Comparison of ENCODE assay signal across 21 cellular contexts in the genomic region with DNA sequence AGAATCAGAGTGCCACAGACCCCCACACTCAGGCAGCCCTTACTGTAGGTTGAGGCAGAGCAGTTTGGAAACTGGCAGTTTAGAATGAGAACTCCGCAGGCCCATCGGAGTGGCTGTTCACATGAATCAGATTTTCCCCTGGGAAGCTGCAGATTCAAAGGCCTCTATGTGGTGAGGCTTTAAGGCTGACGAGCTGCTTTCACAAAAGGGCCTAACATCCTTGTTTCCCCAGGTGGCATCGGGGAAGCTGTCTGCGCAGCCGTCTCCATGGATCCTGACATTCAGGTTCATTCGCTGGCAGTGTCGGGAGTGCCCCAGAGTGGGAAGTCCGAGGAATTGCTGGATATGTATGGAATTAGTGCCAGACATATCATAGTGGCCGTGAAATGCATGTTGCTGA. TPM values are rescaled to one million over a fixed set of nuclear protein-coding genes. Genes with fewer than 3 reads are reported as not detected.
"Had no signal": no experiment of that assay in that cellular context is flagged by ENCODE, and none has a peak within 500 bp of the region (broad histone marks: within the 10 kb centered on the region; RNA-seq: fewer than 3 reads in every experiment).

No MANE protein-coding gene starts in this region.

- H3K36me3 Mint-ChIP-seq: activated CD8-positive, alpha-beta memory T cell treated with anti-CD3 and anti-CD28 coated beads, Interleukin-2, amount 10 ng/mL, durations not matched to agents 7 days and 5 days; activated naive CD4-positive, alpha-beta T cell treated with anti-CD3 and anti-CD28 coated beads, Interleukin-2, amount 50 U/mL, for 72 hours had no signal

- ATAC-seq: activated CD8-positive, alpha-beta memory T cell treated with anti-CD3 and anti-CD28 coated beads, Interleukin-2, amount 10 ng/mL, durations not matched to agents 7 days and 5 days; activated naive CD4-positive, alpha-beta T cell treated with anti-CD3 and anti-CD28 coated beads, Interleukin-2, amount 50 U/mL, for 72 hours; effector memory CD8-positive, alpha-beta T cell; stimulated activated naive CD8-positive, alpha-beta T cell treated with anti-CD3 and anti-CD28 coated beads, Interleukin-15, amount 100 ng/mL, for 72 hours had no signal

- H3K9me3 ChIP-seq: thoracic aorta had no signal

- H3K4me3 Mint-ChIP-seq: activated CD8-positive, alpha-beta memory T cell treated with anti-CD3 and anti-CD28 coated beads, Interleukin-2, amount 10 ng/mL, durations not matched to agents 7 days and 5 days; activated T-cell treated with anti-CD3 and anti-CD28 coated beads, Interleukin-2, amount 50 U/mL, for 24 hours; dendritic cell treated with granulocyte-macrophage colony-stimulating factor and Interleukin-4, amounts not matched to agents 40 ng/mL and 50 ng/mL, for 4 days; effector memory CD8-positive, alpha-beta T cell; neural crest cell; stimulated activated naive CD8-positive, alpha-beta T cell treated with anti-CD3 and anti-CD28 coated beads, Interleukin-15, amount 100 ng/mL, for 72 hours had no signal

- H3K27ac ChIP-seq: brain microvascular endothelial cell, epithelial cell of prostate, hepatocyte, thoracic aorta had no signal

- H3K9me3 Mint-ChIP-seq: activated naive CD4-positive, alpha-beta T cell treated with anti-CD3 and anti-CD28 coated beads, Interleukin-2, amount 50 U/mL, for 72 hours; activated T-cell treated with anti-CD3 and anti-CD28 coated beads, Interleukin-2, amount 50 U/mL, for 24 hours; dendritic cell treated with granulocyte-macrophage colony-stimulating factor and Interleukin-4, amounts not matched to agents 40 ng/mL and 50 ng/mL, for 4 days; effector memory CD8-positive, alpha-beta T cell; neural crest cell; stimulated activated naive CD8-positive, alpha-beta T cell treated with anti-CD3 and anti-CD28 coated beads, Interleukin-15, amount 100 ng/mL, for 72 hours had no signal

- H3K27me3 ChIP-seq: brain microvascular endothelial cell, hepatocyte had no signal

- H3K27ac Mint-ChIP-seq: activated CD8-positive, alpha-beta memory T cell treated with anti-CD3 and anti-CD28 coated beads, Interleukin-2, amount 10 ng/mL, durations not matched to agents 7 days and 5 days; dendritic cell treated with granulocyte-macrophage colony-stimulating factor and Interleukin-4, amounts not matched to agents 40 ng/mL and 50 ng/mL, for 4 days; stimulated activated naive CD8-positive, alpha-beta T cell treated with anti-CD3 and anti-CD28 coated beads, Interleukin-15, amount 100 ng/mL, for 72 hours had no signal

- H3K4me3 ChIP-seq: hepatocyte, thoracic aorta had no signal

- H3K36me3 ChIP-seq: brain microvascular endothelial cell, thoracic aorta had no signal

- H3K4me2 ChIP-seq: hepatocyte had no signal

- DNase-seq: activated CD4-positive, alpha-beta T cell treated with anti-CD3 and anti-CD28 coated beads, Interleukin-2, amount 50 U/mL, for 48 hours; activated CD8-positive, alpha-beta memory T cell treated with anti-CD3 and anti-CD28 coated beads, Interleukin-2, amount 10 ng/mL, durations not matched to agents 7 days and 5 days; activated effector memory CD4-positive, alpha-beta T cell treated with anti-CD3 and anti-CD28 coated beads, Interleukin-2, amount 50 U/mL, for 16 hours; activated T-cell treated with anti-CD3 and anti-CD28 coated beads, Interleukin-2, amount 50 U/mL, for 24 hours; amygdala; brain microvascular endothelial cell; cerebellar nuclear complex; effector memory CD8-positive, alpha-beta T cell; mesendoderm; retina; stimulated activated CD4-positive, alpha-beta T cell treated with anti-CD3 and anti-CD28 coated beads, Interleukin-4, amount 100 ng/mL, for 4 hours; stimulated activated naive CD8-positive, alpha-beta T cell treated with anti-CD3 and anti-CD28 coated beads, Interleukin-15, amount 100 ng/mL, for 72 hours had no signal

- H3K27me3 Mint-ChIP-seq: activated CD8-positive, alpha-beta memory T cell treated with anti-CD3 and anti-CD28 coated beads, Interleukin-2, amount 10 ng/mL, durations not matched to agents 7 days and 5 days; effector memory CD8-positive, alpha-beta T cell; stimulated activated naive CD8-positive, alpha-beta T cell treated with anti-CD3 and anti-CD28 coated beads, Interleukin-15, amount 100 ng/mL, for 72 hours had no signal

RNA-seq across cellular contexts. Expression of gene TKTL1, which starts 33.7 kb away (rescaled TPM):
- total RNA-seq: hepatocyte, kidney epithelial cell, ureter had no signal

RNA-seq across cellular contexts. Expression of gene TEX28, which starts 34.4 kb away (rescaled TPM):
- total RNA-seq: activated CD8-positive, alpha-beta memory T cell treated with anti-CD3 and anti-CD28 coated beads, Interleukin-2, amount 10 ng/mL, durations not matched to agents 7 days and 5 days; activated naive CD4-positive, alpha-beta T cell treated with anti-CD3 and anti-CD28 coated beads, Interleukin-2, amount 50 U/mL, for 72 hours; hepatocyte; kidney epithelial cell; liver; neural crest cell; thoracic aorta; ureter had no signal
